Comparison of ENCODE assay signal across 8 cellular contexts in genomic region chr17:82030470-82031302, GRCh38. TPM values are rescaled to one million over a fixed set of nuclear protein-coding genes. Genes with fewer than 3 reads are reported as not detected.
A peak's percentile ranks its signal among the peaks of the same experiment; 100 is the strongest.
DNase-seq lines count a peak whose midpoint lies in the region; ATAC-seq lines count a peak whose summit lies in the region.

No MANE protein-coding gene starts in this region.

- no peaks in the 10 kb centered on the region for H3K79me1 ChIP-seq in mesendoderm (ENCODE audit: low read length)

- H3K9ac ChIP-seq in mesendoderm (ENCODE audit: low read length) = peak overlapping the region; percentile 74

- H2BK120ac ChIP-seq in mesendoderm (ENCODE audit: low read depth, low read length) = no peak overlapping the region

- H3K36me3 Mint-ChIP-seq in effector memory CD8-positive, alpha-beta T cell (ENCODE audit: insufficient read depth) = peaks cover 3% of the 10 kb centered on the region

- no peak overlapping the region for H4K8ac ChIP-seq in mesendoderm (ENCODE audit: low read depth, low read length)

- H3K4me1 Mint-ChIP-seq in effector memory CD8-positive, alpha-beta T cell (ENCODE audit: low read depth in 2 of 2) = peaks cover 14% of the 10 kb centered on the region in 2 donors

- H3K4me3 ChIP-seq in mesendoderm (ENCODE audit: low read length) = peak overlapping the region; percentile 37

- peak overlapping the region; percentile 84 for H3K56ac ChIP-seq in mesendoderm (ENCODE audit: low read length)

- H3K79me2 ChIP-seq in mesendoderm (ENCODE audit: control insufficient read depth, insufficient read depth, low read length) = no peaks in the 10 kb centered on the region

- no peak overlapping the region for H2BK15ac ChIP-seq in mesendoderm (replicated peaks; ENCODE audit: low read depth)

- no peaks in the 10 kb centered on the region for H3K4me1 ChIP-seq in mesendoderm (ENCODE audit: control insufficient read depth, low read depth, low read length)

- H3K27me3 ChIP-seq in mesendoderm (ENCODE audit: insufficient read depth, low read length, poor library complexity) = no peaks in the 10 kb centered on the region

- H3K9me3 Mint-ChIP-seq in effector memory CD8-positive, alpha-beta T cell = no peaks in the 10 kb centered on the region

- H3K36me3 ChIP-seq in mesendoderm (ENCODE audit: control insufficient read depth, insufficient read depth, low read length) = no peaks in the 10 kb centered on the region

- no peak overlapping the region for H4K5ac ChIP-seq in mesendoderm (ENCODE audit: low read length)

- H3K27me3 Mint-ChIP-seq in effector memory CD8-positive, alpha-beta T cell = no peaks in the 10 kb centered on the region

- H3K4me3 Mint-ChIP-seq in effector memory CD8-positive, alpha-beta T cell = peak overlapping the region; percentile 84 to 85

- WGBS in mesendoderm (ENCODE audit: extremely low coverage, insufficient coverage, low lambda C conversion rate) = no CpG with 5 or more reads among the region's 94 CpGs

- DNase-seq in D341Med (ENCODE audit: low spot score) (peak; percentile 96), NCI-H774 (lab: John Stamatoyannopoulos, UW) (peak; percentile 90), mesendoderm (peak; percentile 83), SKM-1 treated with dmso at 0.1 percent for 144 hours (lab: John Stamatoyannopoulos, UW; ENCODE audit: unreplicated experiment) (no peak)
- peak; percentile 56 to 62 for DNase-seq in activated CD8-positive, alpha-beta memory T cell treated with anti-CD3 and anti-CD28 coated beads for 4 hours (ENCODE audit: low read depth in 2 of 2)
- peak; percentile 79 to 86 (median 80) for DNase-seq in effector memory CD8-positive, alpha-beta T cell
- peak; percentile 73 to 76 (median 75) for DNase-seq in stimulated activated CD4-positive, alpha-beta T cell treated with anti-CD3 and anti-CD28 coated beads, TNF-alpha, amount 100 ng/mL, for 48 hours (ENCODE audit: low read depth in 3 of 3)

- H2BK5ac ChIP-seq in mesendoderm (ENCODE audit: low read length) = no peak overlapping the region

- no peak overlapping the region for H3K4ac ChIP-seq in mesendoderm (ENCODE audit: low read depth, low read length)

- peak overlapping the region; percentile 99 for H3K23ac ChIP-seq in mesendoderm (ENCODE audit: low read length)

- peak overlapping the region; percentile 40 for H3K18ac ChIP-seq in mesendoderm (ENCODE audit: low read length)

- ATAC-seq in HG02798 (IDR thresholded peaks at IDR 0.05; ENCODE audit: poor library complexity, unreplicated experiment) = peak; percentile 43
- peak; percentile 86 for ATAC-seq in effector memory CD8-positive, alpha-beta T cell (replicated peaks)

- H3K27ac ChIP-seq in mesendoderm (ENCODE audit: low read depth, low read length) = peak overlapping the region; percentile 22

- no peak overlapping the region for H3K27ac Mint-ChIP-seq in effector memory CD8-positive, alpha-beta T cell

- peak overlapping the region; percentile 52 for H3K4me2 ChIP-seq in mesendoderm (ENCODE audit: low read length)

- H2AK5ac ChIP-seq in mesendoderm (ENCODE audit: low read length) = no peak overlapping the region

RNA-seq across cellular contexts. Expression of gene RAC3, which starts 0.8 kb away (rescaled TPM):
- polyA plus RNA-seq in mesendoderm (2013, experiment 1 of 2) = 97.1 TPM
- polyA plus RNA-seq in mesendoderm (2013, experiment 2 of 2) = 102 TPM

RNA-seq across cellular contexts. Expression of gene DCXR, which starts 6.8 kb away (rescaled TPM):
- 34.8 TPM for polyA plus RNA-seq in mesendoderm (2013, experiment 1 of 2)
- 34.4 TPM for polyA plus RNA-seq in mesendoderm (2013, experiment 2 of 2)

RNA-seq across cellular contexts. Expression of gene LRRC45, which starts 7.6 kb away (rescaled TPM):
- polyA plus RNA-seq in mesendoderm (2013, experiment 1 of 2) = 8.5 TPM
- polyA plus RNA-seq in mesendoderm (2013, experiment 2 of 2) = 8.7 TPM

RNA-seq across cellular contexts. Expression of gene CENPX, which starts 8.0 kb away (rescaled TPM):
- polyA plus RNA-seq in mesendoderm (2013, experiment 1 of 2) = 59.9 TPM
- polyA plus RNA-seq in mesendoderm (2013, experiment 2 of 2) = 60.0 TPM

RNA-seq across cellular contexts. Expression of gene RFNG, which starts 20.9 kb away (rescaled TPM):
- 15.5 TPM for polyA plus RNA-seq in mesendoderm (2013, experiment 1 of 2)
- polyA plus RNA-seq in mesendoderm (2013, experiment 2 of 2) = 14.9 TPM
